Comparison of ENCODE assay signal across 8 cellular contexts in genomic region chr11:7098235-7098832, GRCh38. TPM values are rescaled to one million over a fixed set of nuclear protein-coding genes. Genes with fewer than 3 reads are reported as not detected.
A peak's percentile ranks its signal among the peaks of the same experiment; 100 is the strongest.
DNase-seq lines count a peak whose midpoint lies in the region; ATAC-seq, FAIRE-seq and TF ChIP-seq lines count a peak whose summit lies in the region.

No MANE protein-coding gene starts in this region.

- no peaks in the 10 kb centered on the region for H3K4me1 Mint-ChIP-seq in natural killer cell

- TF ChIP-seq CTCF in esophagus squamous epithelium (IDR thresholded peaks at IDR 0.05) (peak; percentile 38 to 67 (median 46)), natural killer cell (IDR thresholded peaks at IDR 0.05) (peak; percentile 57)

- H3K36me3 ChIP-seq in esophagus squamous epithelium: no peaks in the 10 kb centered on the region

- no peaks in the 10 kb centered on the region for H3K9me3 ChIP-seq in esophagus squamous epithelium

- no peak for TF ChIP-seq POLR2A in esophagus squamous epithelium (IDR thresholded peaks at IDR 0.05)

- H3K9me3 Mint-ChIP-seq in natural killer cell: no peaks in the 10 kb centered on the region

- intact Hi-C loops in esophagus squamous epithelium (cut with DNase I) (no loop called here), natural killer cell (cut with micrococcal nuclease) (loop anchor here (1.0 to 2.0 kb wide), 3 partner anchors 344 to 596 kb away; no protein-coding TSS in a partner anchor)

- no peaks in the 10 kb centered on the region for H3K4me1 ChIP-seq in esophagus squamous epithelium

- no peak overlapping the region for H3K27ac Mint-ChIP-seq in natural killer cell

- ATAC-seq in GM21737 (IDR thresholded peaks at IDR 0.05; ENCODE audit: unreplicated experiment): peak; percentile 76
- ATAC-seq in natural killer cell: peak in 2 of 3 donors; percentile 52 to 67

- FAIRE-seq in G401.6 (lab: Jason Lieb, UNC): peak; percentile 97

- H3K36me3 Mint-ChIP-seq in natural killer cell: no peaks in the 10 kb centered on the region

- H3K4me3 Mint-ChIP-seq in natural killer cell: no peak overlapping the region

- DNase-seq in LoVo (ENCODE audit: low spot score): peak; percentile 63
- DNase-seq in SK-MEL-5 (ENCODE audit: low read depth, low spot score): peak; percentile 72
- DNase-seq in esophagus squamous epithelium (lab: John Stamatoyannopoulos, UW): no peak
- no peak for DNase-seq in natural killer cell
- DNase-seq in ecto neural progenitor cell (ENCODE audit: low spot score): no peak
- DNase-seq in islet precursor cell: no peak

- H3K27me3 ChIP-seq in esophagus squamous epithelium: peaks cover 0 to 14% (median 0%) of the 10 kb centered on the region in 4 donors

- no peak overlapping the region for H3K27ac ChIP-seq in esophagus squamous epithelium

- 4 to 5% methylated on average over 2 of the region's 2 CpGs for WGBS in esophagus squamous epithelium, 2 donors

- peaks cover 10 to 20% of the 10 kb centered on the region in 2 donors for H3K27me3 Mint-ChIP-seq in natural killer cell (ENCODE audit: low read depth in 2 of 2)

- no peak overlapping the region for H3K4me3 ChIP-seq in esophagus squamous epithelium

- in situ Hi-C loops in SK-MEL-5 (cut with HindIII; ENCODE audit: low pct_unique_long_range_greater_than_20kb, low sequenced_read_pairs): no loop called here

RNA-seq across cellular contexts. Expression of gene RBMXL2, which starts 9.5 kb away (rescaled TPM):
- not detected in 2 replicates for total RNA-seq in SK-MEL-5 (2014; rRNA removed; shearing (Covaris generic))
- polyA plus RNA-seq in SK-MEL-5 (2015; cell fraction: cytosol; rRNA removed): not detected in 2 replicates
- polyA plus RNA-seq in SK-MEL-5 (2015; cell fraction: nucleus; rRNA removed): not detected in 2 replicates
- total RNA-seq in esophagus squamous epithelium: under 1 TPM in 1 of 4 donors, not detected in 3; 0.19 TPM
- total RNA-seq in natural killer cell: not detected

Comparison
In these comparisons a context has a peak if more than half of its experiments do, and no peak if none do; other contexts are left out.
1. DNase-seq: peak in LoVo (single experiment) and SK-MEL-5 (single experiment); none in esophagus squamous epithelium (single experiment), natural killer cell (single experiment), ecto neural progenitor cell (single experiment) and islet precursor cell (single experiment).